ENCODE assay signal across 10 cellular contexts in genomic region chr3:64143399-64144130, GRCh38.
DNase-seq lines count a peak whose midpoint lies in the region; ATAC-seq, FAIRE-seq and TF ChIP-seq lines count a peak whose summit lies in the region.
"Had no signal": no experiment of that assay in that cellular context is flagged by ENCODE, and none has a peak within 500 bp of the region (broad histone marks: within the 10 kb centered on the region; RNA-seq: fewer than 3 reads in every experiment).

No MANE protein-coding gene starts in this region.

- H3K4me3 Mint-ChIP-seq in MCF 10A (ENCODE audit: unreplicated experiment): no peak overlapping the region

- 43 to 64% methylated on average over 5 of the region's 5 CpGs for WGBS in gastroesophageal sphincter (ENCODE audit: low coverage in 1 of 2), 2 donors

- DNase-seq in MCF 10A (ENCODE audit: unreplicated experiment) (peak; percentile 81), breast epithelium (ENCODE audit: low spot score in 2 of 2) (no peak), SK-N-DZ (ENCODE audit: low spot score) (peak; percentile 24), urothelium cell line (ENCODE audit: low spot score) (peak; percentile 47)
- DNase-seq: AML-193 had no signal

- H3K9me3 Mint-ChIP-seq in MCF 10A (ENCODE audit: unreplicated experiment): no peaks in the 10 kb centered on the region

- no peak overlapping the region for H3K27ac ChIP-seq in breast epithelium
- peak overlapping the region; percentile 30 to 76 (median 72) for H3K27ac ChIP-seq in gastroesophageal sphincter
- H3K27ac ChIP-seq: SK-N-MC had no signal

- TF ChIP-seq CTCF in MCF 10A (IDR thresholded peaks at IDR 0.05; ENCODE audit: unreplicated experiment): no peak
- TF ChIP-seq CTCF in breast epithelium (IDR thresholded peaks at IDR 0.05): no peak
- TF ChIP-seq CTCF in gastroesophageal sphincter (IDR thresholded peaks at IDR 0.05): no peak

- peaks cover 29% of the 10 kb centered on the region for H3K36me3 Mint-ChIP-seq in MCF 10A (ENCODE audit: insufficient read depth, unreplicated experiment)

- intact Hi-C loops in MCF 10A (cut with micrococcal nuclease) (loop anchor here (5.0 kb wide), 1 partner anchor 124 kb away; no protein-coding TSS in a partner anchor), breast epithelium (cut with DNase I; ENCODE audit: low total_unique reads) (no loop called here)

- no peak for TF ChIP-seq POLR2A in breast epithelium (IDR thresholded peaks at IDR 0.05)
- TF ChIP-seq POLR2A in gastroesophageal sphincter (IDR thresholded peaks at IDR 0.05): no peak
- TF ChIP-seq POLR2A in GM18505 (IDR thresholded peaks at IDR 0.05; ENCODE audit: borderline replicate concordance, extremely low read depth, insufficient read depth, insufficient read length): no peak

- H3K4me1 ChIP-seq in breast epithelium (peaks cover 0 to 6% of the 10 kb centered on the region in 2 donors), gastroesophageal sphincter (peaks cover 7 to 93% (median 8%) of the 10 kb centered on the region in 3 donors)

- TF ChIP-seq EP300 in gastroesophageal sphincter (IDR thresholded peaks at IDR 0.05): no peak

- H3K36me3 ChIP-seq in breast epithelium: no peaks in the 10 kb centered on the region
- peaks cover 0 to 36% of the 10 kb centered on the region in 2 donors for H3K36me3 ChIP-seq in gastroesophageal sphincter

- FAIRE-seq in urothelium cell line (lab: Jason Lieb, UNC): no peak

- H3K4me1 Mint-ChIP-seq in MCF 10A (ENCODE audit: insufficient read depth, unreplicated experiment): peaks cover 22% of the 10 kb centered on the region

- BruUV-seq in MCF 10A (replicated peaks; lab: Mats Ljungman, UMichigan): no TSS peak

- peak overlapping the region; percentile 51 for H3K27ac Mint-ChIP-seq in MCF 10A (ENCODE audit: low read depth, unreplicated experiment)

- H3K4me3 ChIP-seq in breast epithelium (no peak overlapping the region), gastroesophageal sphincter (no peak overlapping the region)
- H3K4me3 ChIP-seq: SK-N-MC had no signal

- peak; percentile 15 for ATAC-seq in gastroesophageal sphincter
- no peak for ATAC-seq in HG02610 (IDR thresholded peaks at IDR 0.05; ENCODE audit: unreplicated experiment)
- ATAC-seq in GM18505 (IDR thresholded peaks at IDR 0.05; ENCODE audit: unreplicated experiment): no peak
- ATAC-seq in HG03460 (IDR thresholded peaks at IDR 0.05; ENCODE audit: unreplicated experiment): no peak

- H3K9me3 ChIP-seq in breast epithelium (no peaks in the 10 kb centered on the region), gastroesophageal sphincter (no peaks in the 10 kb centered on the region)

- CTCF ChIA-PET in MCF 10A (lab: Yijun Ruan, JAX): interaction anchor here (0.8 to 1.7 kb wide), 4 partner anchors 11 to 124 kb away, joined by 3 to 5 read pairs (median 4); no protein-coding TSS in a partner anchor

- H3K27me3 Mint-ChIP-seq in MCF 10A (ENCODE audit: insufficient read depth, unreplicated experiment): no peaks in the 10 kb centered on the region

- POLR2A ChIA-PET in MCF 10A (lab: Yijun Ruan, JAX): interaction anchor here (0.6 to 2.3 kb wide), 12 partner anchors 9 to 422 kb away, joined by 3 to 8 read pairs (median 3); no protein-coding TSS in a partner anchor

- H3K27me3 ChIP-seq in breast epithelium (no peaks in the 10 kb centered on the region), gastroesophageal sphincter (no peaks in the 10 kb centered on the region)

Comparison
In these comparisons a context has a peak if more than half of its experiments do, and no peak if none do; other contexts are left out.
1. DNase-seq: peak in MCF 10A (single experiment), SK-N-DZ (single experiment) and urothelium cell line (single experiment); none in breast epithelium (0 of 2).
2. H3K27ac ChIP-seq: peak in gastroesophageal sphincter (4 of 4); none in breast epithelium (0 of 2).